9 cellular contexts compared by ENCODE assay signal in the genomic region with DNA sequence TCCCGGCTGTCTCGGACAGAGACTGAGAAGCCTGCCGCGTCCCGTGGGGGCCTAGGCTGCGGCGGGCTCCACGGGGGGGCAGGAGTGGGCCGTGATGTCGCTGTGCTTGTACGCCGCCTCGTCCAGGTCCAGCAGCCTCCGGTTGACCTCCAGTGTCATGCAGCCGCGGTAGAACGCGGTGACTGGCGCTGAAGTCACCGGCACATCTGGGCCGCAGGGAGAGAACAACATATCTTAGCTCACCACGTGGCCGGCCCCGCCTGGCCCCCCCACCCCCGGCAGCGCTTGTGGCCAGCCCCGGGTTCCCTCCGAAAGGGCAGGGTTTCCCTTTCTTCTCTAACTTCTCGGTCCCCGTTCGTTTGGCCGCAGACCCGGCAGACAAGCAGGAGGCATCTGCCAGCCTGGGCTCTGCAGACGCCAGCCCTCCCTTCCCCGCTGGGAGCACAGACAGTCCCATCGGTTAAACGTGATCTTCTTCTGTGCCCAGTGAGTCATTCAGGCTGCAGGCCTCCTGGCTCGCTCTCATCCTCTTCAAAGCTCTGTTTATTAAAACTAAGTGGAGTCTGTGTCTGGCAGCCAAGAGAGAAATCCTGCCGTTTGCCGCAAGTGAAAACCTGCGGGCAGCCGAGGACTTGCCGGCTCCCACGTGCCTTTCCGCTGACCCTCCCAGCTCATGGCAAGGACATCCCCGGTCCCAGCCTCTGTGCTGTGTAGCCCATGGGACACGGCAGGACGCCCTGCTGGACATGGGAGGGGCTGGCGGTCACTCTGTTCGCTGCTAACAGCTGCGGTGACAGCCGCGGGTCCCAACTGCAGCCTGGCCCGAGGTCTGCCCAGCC. TPM values are rescaled to one million over a fixed set of nuclear protein-coding genes. Genes with fewer than 3 reads are reported as not detected.
DNase-seq lines count a peak whose midpoint lies in the region; ATAC-seq and TF ChIP-seq lines count a peak whose summit lies in the region.
"Had no signal": no experiment of that assay in that cellular context is flagged by ENCODE, and none has a peak within 500 bp of the region (broad histone marks: within the 10 kb centered on the region; RNA-seq: fewer than 3 reads in every experiment).

No MANE protein-coding gene starts in this region.

- H3K27me3 ChIP-seq in dorsolateral prefrontal cortex, result no peaks in the 10 kb centered on the region
- no peaks in the 10 kb centered on the region for H3K27me3 ChIP-seq in vagina

- H3K4me1 Mint-ChIP-seq in activated T-cell treated with anti-CD3 and anti-CD28 coated beads, Interleukin-2, amount 50 U/mL, for 72 hours (ENCODE audit: low read depth), result peaks cover 16% of the 10 kb centered on the region

- H3K36me3 ChIP-seq in mesodermal cell (ENCODE audit: control insufficient read depth, insufficient read depth, low read length) (no peaks in the 10 kb centered on the region), vagina (peaks cover 0 to 24% of the 10 kb centered on the region in 2 donors)

- H3K4me3 ChIP-seq in dorsolateral prefrontal cortex (peak overlapping the region in 58 of 59 donors; percentile 3 to 62 (median 38)), mesodermal cell (ENCODE audit: extremely low read depth, insufficient read depth, low read length, poor library complexity, severe bottlenecking) (no peak overlapping the region), vagina (peak overlapping the region; percentile 11 to 22)
- H3K4me3 ChIP-seq: GM12878 had no signal

- DNase-seq in COR-L47 (lab: John Stamatoyannopoulos, UW) (peak; percentile 86), NCI-H226 (peak; percentile 84), dorsolateral prefrontal cortex (peak; percentile 63 to 93 (median 86)), vagina (ENCODE audit: extremely low spot score in 2 of 2) (peak in 1 of 2 donors; percentile 98)
- no peak for DNase-seq in activated T-cell treated with anti-CD3 and anti-CD28 coated beads, Interleukin-2, amount 50 U/mL, for 72 hours

- H3K9me3 ChIP-seq in mesodermal cell (ENCODE audit: control insufficient read depth, low read length) (no peaks in the 10 kb centered on the region), vagina (no peaks in the 10 kb centered on the region)

- 63 to 68% methylated on average over 51 to 52 of the region's 54 CpGs for WGBS in mesodermal cell (ENCODE audit: insufficient coverage in 2 of 2), 2 experiments

- H3K36me3 Mint-ChIP-seq in activated T-cell treated with anti-CD3 and anti-CD28 coated beads, Interleukin-2, amount 50 U/mL, for 72 hours (ENCODE audit: insufficient read depth in 2 of 2), result no peaks in the 10 kb centered on the region

- H3K9me3 Mint-ChIP-seq in activated T-cell treated with anti-CD3 and anti-CD28 coated beads, Interleukin-2, amount 50 U/mL, for 72 hours, result no peaks in the 10 kb centered on the region

- intact Hi-C loops in dorsolateral prefrontal cortex (cut with DNase I), result loop anchor here (2.0 to 5.0 kb wide), 2 partner anchors 41 to 42 kb away; partner anchors contain the start of gene GAS6 (in 1 of the 2)
- intact Hi-C loops in vagina (cut with DNase I), result loop anchor here (2.0 to 5.0 kb wide), 2 partner anchors 84 to 106 kb away; no protein-coding TSS in a partner anchor

- TF ChIP-seq CTCF in dorsolateral prefrontal cortex (IDR thresholded peaks at IDR 0.05 in 54 of 56, conservative IDR thresholded peaks at IDR 0.05 in 2 of 56; ENCODE audit: low read depth in 1 of 56, partially characterized antibody in 56 of 56) (peak in 30 of 56 donors; percentile 7 to 63 (median 25)), vagina (IDR thresholded peaks at IDR 0.05) (peak in 1 of 3 experiments; percentile 8)

- H3K27ac ChIP-seq in dorsolateral prefrontal cortex (peak overlapping the region in 58 of 59 donors; percentile 43 to 91 (median 78)), mesodermal cell (ENCODE audit: low read depth, low read length, severe bottlenecking) (peak overlapping the region; percentile 84), vagina (peak overlapping the region; percentile 93)

- no peak for TF ChIP-seq POLR2A in vagina (IDR thresholded peaks at IDR 0.05)

- no peak for ATAC-seq in activated T-cell treated with anti-CD3 and anti-CD28 coated beads, Interleukin-2, amount 50 U/mL, for 72 hours (replicated peaks in 1 of 2)
- no peak for ATAC-seq in HG02970 (IDR thresholded peaks at IDR 0.05; ENCODE audit: low FRiP score, unreplicated experiment)
- ATAC-seq in HG02763 (IDR thresholded peaks at IDR 0.05; ENCODE audit: unreplicated experiment), result no peak
- ATAC-seq: GM12878 had no signal

- no peaks in the 10 kb centered on the region for H3K27me3 Mint-ChIP-seq in activated T-cell treated with anti-CD3 and anti-CD28 coated beads, Interleukin-2, amount 50 U/mL, for 72 hours (ENCODE audit: low read depth)

- H3K4me1 ChIP-seq in mesodermal cell (ENCODE audit: control insufficient read depth, insufficient read depth, low read length, poor library complexity, severe bottlenecking) (peaks cover 38% of the 10 kb centered on the region), vagina (peaks cover 65% of the 10 kb centered on the region)

- H3K4me3 Mint-ChIP-seq in activated T-cell treated with anti-CD3 and anti-CD28 coated beads, Interleukin-2, amount 50 U/mL, for 72 hours, result no peak overlapping the region

- no peak overlapping the region for H3K27ac Mint-ChIP-seq in activated T-cell treated with anti-CD3 and anti-CD28 coated beads, Interleukin-2, amount 50 U/mL, for 72 hours

RNA-seq across cellular contexts. Expression of gene GAS6, which starts 42.8 kb away (rescaled TPM):
- total RNA-seq in dorsolateral prefrontal cortex, result 10 to 100 TPM; 41.8 to 89.8 (median 62.7) TPM
- polyA plus RNA-seq in mesodermal cell (2013, experiment 1 of 2), result 10.1 TPM
- polyA plus RNA-seq in mesodermal cell (2013, experiment 2 of 2), result 10.2 TPM
- total RNA-seq in vagina, result 215 TPM
- 1 to 10 TPM in 1 of 2 donors, under 1 TPM in 1; 0.46 to 1.5 TPM for total RNA-seq in activated T-cell treated with anti-CD3 and anti-CD28 coated beads, Interleukin-2, amount 50 U/mL, for 72 hours

Comparison
In these comparisons a context has a peak if more than half of its experiments do, and no peak if none do; other contexts are left out.
1. DNase-seq: peak in COR-L47 (single experiment), NCI-H226 (single experiment) and dorsolateral prefrontal cortex (10 of 10); none in activated T-cell treated with anti-CD3 and anti-CD28 coated beads, Interleukin-2, amount 50 U/mL, for 72 hours (0 of 2).
2. RNA of gene GAS6, which starts 42.8 kb away (total RNA-seq): 215 TPM in vagina (single experiment) and 41.8 to 89.8 TPM in dorsolateral prefrontal cortex; 0.46 to 1.5 TPM in activated T-cell treated with anti-CD3 and anti-CD28 coated beads, Interleukin-2, amount 50 U/mL, for 72 hours; every median in the first group is over 10 times any median in the second.
3. Peak in every context shown above with its lines, with median percentiles within 50 percentile points of each other: H3K27ac ChIP-seq.